1 cellular context compared by ENCODE assay signal in genomic region chr6:74356385-74356784, GRCh38.
TF ChIP-seq lines count a peak whose summit lies in the region.

No MANE protein-coding gene starts in this region.

TF ChIP-seq in GM23338, 12 proteins besides CTCF, POLR2A, EP300 and RAD21:
- TF ChIP-seq ZNF462 (CRISPR knock-in tag; IDR thresholded peaks at IDR 0.05) (no peak), STAT1 (IDR thresholded peaks at IDR 0.05; ENCODE audit: unreplicated experiment) (no peak), EZH2phosphoT487 (IDR thresholded peaks at IDR 0.05; ENCODE audit: unreplicated experiment) (no peak), JUNB (IDR thresholded peaks at IDR 0.05; ENCODE audit: unreplicated experiment) (no peak)
TF ChIP-seq in GM23338: peak in this region for 0.
